In the genomic region with DNA sequence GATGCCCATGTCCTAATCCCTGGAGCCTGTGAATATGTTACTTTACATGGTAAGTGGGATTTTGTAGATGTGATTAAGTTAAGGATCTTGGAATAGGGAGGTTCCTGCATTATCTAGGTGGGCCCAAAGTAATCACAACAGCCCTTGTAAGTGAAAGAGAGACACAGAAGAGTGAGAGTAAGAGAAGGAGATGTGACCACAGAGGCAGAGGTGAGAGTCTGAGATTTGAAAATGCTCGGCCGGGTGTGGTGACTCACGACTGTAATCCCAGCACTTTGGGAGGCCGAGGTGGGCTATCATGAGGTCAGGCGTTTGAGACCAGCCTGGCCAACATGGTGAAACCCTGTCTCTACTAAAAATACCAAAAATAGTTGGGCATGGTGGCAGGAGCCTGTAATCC, we compare ENCODE assay signal across 18 cellular contexts. TPM values are rescaled to one million over a fixed set of nuclear protein-coding genes. Genes with fewer than 3 reads are reported as not detected.
DNase-seq lines count a peak whose midpoint lies in the region; ATAC-seq and TF ChIP-seq lines count a peak whose summit lies in the region.
"Had no signal": no experiment of that assay in that cellular context is flagged by ENCODE, and none has a peak within 500 bp of the region (broad histone marks: within the 10 kb centered on the region; RNA-seq: fewer than 3 reads in every experiment).

No MANE protein-coding gene starts in this region.

- H3K27ac Mint-ChIP-seq in natural killer cell treated with Interleukin-12 subunit alpha and Interleukin-12 subunit beta and Interleukin-15 and Interleukin-18, amount 100 ng/mL, for 72 hours = peak overlapping the region; percentile 1 to 95
- H3K27ac Mint-ChIP-seq in natural killer cell (no peak overlapping the region), T-helper 17 cell (peak overlapping the region; percentile 82), nephron (peak overlapping the region; percentile 37 to 97 (median 64))
- H3K27ac Mint-ChIP-seq: CD14-positive monocyte; CD8-positive, alpha-beta T cell; GM23338 had no signal

- ATAC-seq in natural killer cell treated with Interleukin-12 subunit alpha and Interleukin-12 subunit beta and Interleukin-15 and Interleukin-18, amount 100 ng/mL, for 72 hours = no peak
- no peak for ATAC-seq in natural killer cell
- ATAC-seq in T-helper 17 cell = no peak
- ATAC-seq: CD8-positive, alpha-beta T cell; GM23338 had no signal

- DNase-seq in natural killer cell treated with Interleukin-12 subunit alpha and Interleukin-12 subunit beta and Interleukin-15 and Interleukin-18, amount 100 ng/mL, for 72 hours (ENCODE audit: low spot score) = no peak
- no peak for DNase-seq in natural killer cell
- DNase-seq in T-helper 17 cell = no peak
- DNase-seq in stimulated activated CD4-positive, alpha-beta T cell treated with anti-CD3 and anti-CD28 coated beads, Interleukin-4, amount 100 ng/mL, for 1 hour = no peak
- no peak for DNase-seq in NCI-H2227 treated with DMSO at 0.1 percent for 48 hours (lab: John Stamatoyannopoulos, UW)
- DNase-seq in NOMO-1 treated with dmso at 0.1 percent for 144 hours (lab: John Stamatoyannopoulos, UW; ENCODE audit: unreplicated experiment) = no peak
- DNase-seq: ACHN; AML-193; Calu3; CD8-positive, alpha-beta T cell; DMS79 treated with DMSO at 0.1 percent for 48 hours; GF-D8; HCEC 1CT; IMR-90 had no signal

- no peak for TF ChIP-seq CTCF in natural killer cell (IDR thresholded peaks at IDR 0.05)
- no peak for TF ChIP-seq CTCF in nephron (IDR thresholded peaks at IDR 0.05; ENCODE audit: unreplicated experiment in 3 of 3)

- no peak overlapping the region for H3K4me3 Mint-ChIP-seq in natural killer cell treated with Interleukin-12 subunit alpha and Interleukin-12 subunit beta and Interleukin-15 and Interleukin-18, amount 100 ng/mL, for 72 hours
- H3K4me3 Mint-ChIP-seq in natural killer cell (no peak overlapping the region), T-helper 17 cell (no peak overlapping the region), nephron (peak overlapping the region; percentile 18 to 69 (median 66))
- H3K4me3 Mint-ChIP-seq: CD14-positive monocyte; CD8-positive, alpha-beta T cell; GM23338 had no signal

- peaks cover 34 to 46% of the 10 kb centered on the region in 2 donors for H3K4me1 Mint-ChIP-seq in natural killer cell treated with Interleukin-12 subunit alpha and Interleukin-12 subunit beta and Interleukin-15 and Interleukin-18, amount 100 ng/mL, for 72 hours (ENCODE audit: low read depth in 2 of 2)
- H3K4me1 Mint-ChIP-seq in natural killer cell = peaks cover 48 to 54% of the 10 kb centered on the region in 2 donors
- peaks cover 36% of the 10 kb centered on the region for H3K4me1 Mint-ChIP-seq in T-helper 17 cell
- peaks cover 46% of the 10 kb centered on the region for H3K4me1 Mint-ChIP-seq in nephron

- no peaks in the 10 kb centered on the region for H3K9me3 ChIP-seq in T-helper 17 cell (ENCODE audit: control insufficient read depth, low read length, poor library complexity, severe bottlenecking)
- H3K9me3 ChIP-seq: BLaER1 had no signal

- H3K9me3 Mint-ChIP-seq in natural killer cell treated with Interleukin-12 subunit alpha and Interleukin-12 subunit beta and Interleukin-15 and Interleukin-18, amount 100 ng/mL, for 72 hours = no peaks in the 10 kb centered on the region
- H3K9me3 Mint-ChIP-seq in natural killer cell (no peaks in the 10 kb centered on the region), nephron (no peaks in the 10 kb centered on the region)
- H3K9me3 Mint-ChIP-seq: CD14-positive monocyte; CD8-positive, alpha-beta T cell; GM23338 had no signal

- H3K36me3 Mint-ChIP-seq in natural killer cell treated with Interleukin-12 subunit alpha and Interleukin-12 subunit beta and Interleukin-15 and Interleukin-18, amount 100 ng/mL, for 72 hours = peaks cover 6% of the 10 kb centered on the region
- H3K36me3 Mint-ChIP-seq in natural killer cell (no peaks in the 10 kb centered on the region), T-helper 17 cell (ENCODE audit: low read depth) (no peaks in the 10 kb centered on the region), nephron (ENCODE audit: low read depth) (peaks cover 9% of the 10 kb centered on the region)
- H3K36me3 Mint-ChIP-seq: CD14-positive monocyte had no signal

- intact Hi-C loops in natural killer cell (cut with micrococcal nuclease) = no loop called here

- no peaks in the 10 kb centered on the region for H3K27me3 Mint-ChIP-seq in natural killer cell treated with Interleukin-12 subunit alpha and Interleukin-12 subunit beta and Interleukin-15 and Interleukin-18, amount 100 ng/mL, for 72 hours
- H3K27me3 Mint-ChIP-seq in natural killer cell (ENCODE audit: low read depth in 2 of 2) (no peaks in the 10 kb centered on the region), T-helper 17 cell (no peaks in the 10 kb centered on the region), nephron (ENCODE audit: low read depth) (no peaks in the 10 kb centered on the region)

RNA-seq across cellular contexts. Expression of a gene that starts 2.6 kb away (rescaled TPM):
- 100 to 1,000 TPM; 219 to 287 TPM for total RNA-seq in natural killer cell treated with Interleukin-12 subunit alpha and Interleukin-12 subunit beta and Interleukin-15 and Interleukin-18, amount 100 ng/mL, for 72 hours
- total RNA-seq in natural killer cell (100 to 1,000 TPM; 125 to 130 (median 129) TPM), T-helper 17 cell (100 to 1,000 TPM; 236 to 264 TPM)

RNA-seq across cellular contexts. Expression of a gene that starts 3.1 kb away (rescaled TPM):
- total RNA-seq in natural killer cell treated with Interleukin-12 subunit alpha and Interleukin-12 subunit beta and Interleukin-15 and Interleukin-18, amount 100 ng/mL, for 72 hours = 10 to 100 TPM in 1 of 2 donors, 1 to 10 TPM in 1; 9.8 to 14.1 TPM
- total RNA-seq in natural killer cell (1 to 10 TPM; 7.4 to 9.7 (median 7.6) TPM), T-helper 17 cell (1 to 10 TPM; 8.1 to 9.7 TPM)

Comparison
In these comparisons a context has a peak if more than half of its experiments do, and no peak if none do; other contexts are left out.
1. H3K27ac Mint-ChIP-seq: peak in natural killer cell treated with Interleukin-12 subunit alpha and Interleukin-12 subunit beta and Interleukin-15 and Interleukin-18, amount 100 ng/mL, for 72 hours (2 of 2), T-helper 17 cell (single experiment) and nephron (3 of 3); none in natural killer cell (0 of 2).
2. H3K4me3 Mint-ChIP-seq: peak in nephron (3 of 3); none in natural killer cell treated with Interleukin-12 subunit alpha and Interleukin-12 subunit beta and Interleukin-15 and Interleukin-18, amount 100 ng/mL, for 72 hours (single experiment), natural killer cell (single experiment) and T-helper 17 cell (single experiment).